ENCODE assay signal across 26 cellular contexts in genomic region chr1:876428-876827, GRCh38. TPM values are rescaled to one million over a fixed set of nuclear protein-coding genes. Genes with fewer than 3 reads are reported as not detected.
DNase-seq lines count a peak whose midpoint lies in the region; ATAC-seq lines count a peak whose summit lies in the region.
"Had no signal": no experiment of that assay in that cellular context is flagged by ENCODE, and none has a peak within 500 bp of the region (broad histone marks: within the 10 kb centered on the region; RNA-seq: fewer than 3 reads in every experiment).

No MANE protein-coding gene starts in this region.

- peak; percentile 13 to 41 for ATAC-seq in activated naive CD4-positive, alpha-beta T cell treated with anti-CD3 and anti-CD28 coated beads, Interleukin-2, amount 50 U/mL, for 72 hours
- ATAC-seq in stimulated activated effector memory CD8-positive, alpha-beta T cell treated with anti-CD3 and anti-CD28 coated beads, Interleukin-12 subunit alpha, Interleukin-12 subunit beta, amount 100 ng/mL, for 72 hours = peak; percentile 70
- ATAC-seq: HepG2, K562 had no signal

- H3K4me1 Mint-ChIP-seq in activated T-helper 1 cell treated with anti-CD3 and anti-CD28 coated beads, Interleukin-12 subunit alpha, Interleukin-12 subunit beta, Interleukin-2, Interleukin-4 antibody, amounts not matched to agents 30 ng/mL and 10 ng/mL and 1 ng/mL, durations not matched to agents 14 hours and 24 hours and 36 hours (ENCODE audit: low read depth) = no peaks in the 10 kb centered on the region
- H3K4me1 Mint-ChIP-seq in stimulated activated effector memory CD8-positive, alpha-beta T cell treated with anti-CD3 and anti-CD28 coated beads, Interleukin-12 subunit alpha, Interleukin-12 subunit beta, amount 100 ng/mL, for 72 hours = no peaks in the 10 kb centered on the region
- H3K4me1 Mint-ChIP-seq: CD14-positive monocyte; CD8-positive, alpha-beta memory T cell had no signal

- no peaks in the 10 kb centered on the region for H3K9me3 Mint-ChIP-seq in activated naive CD4-positive, alpha-beta T cell treated with anti-CD3 and anti-CD28 coated beads, Interleukin-2, amount 50 U/mL, for 72 hours
- H3K9me3 Mint-ChIP-seq in activated T-helper 1 cell treated with anti-CD3 and anti-CD28 coated beads, Interleukin-12 subunit alpha, Interleukin-12 subunit beta, Interleukin-2, Interleukin-4 antibody, amounts not matched to agents 30 ng/mL and 10 ng/mL and 1 ng/mL, durations not matched to agents 14 hours and 24 hours and 36 hours = no peaks in the 10 kb centered on the region
- no peaks in the 10 kb centered on the region for H3K9me3 Mint-ChIP-seq in stimulated activated effector memory CD8-positive, alpha-beta T cell treated with anti-CD3 and anti-CD28 coated beads, Interleukin-12 subunit alpha, Interleukin-12 subunit beta, amount 100 ng/mL, for 72 hours

- H3K36me3 Mint-ChIP-seq in activated naive CD4-positive, alpha-beta T cell treated with anti-CD3 and anti-CD28 coated beads, Interleukin-2, amount 50 U/mL, for 72 hours = no peaks in the 10 kb centered on the region
- no peaks in the 10 kb centered on the region for H3K36me3 Mint-ChIP-seq in activated T-helper 1 cell treated with anti-CD3 and anti-CD28 coated beads, Interleukin-12 subunit alpha, Interleukin-12 subunit beta, Interleukin-2, Interleukin-4 antibody, amounts not matched to agents 30 ng/mL and 10 ng/mL and 1 ng/mL, durations not matched to agents 14 hours and 24 hours and 36 hours (ENCODE audit: low read depth)
- peaks cover 14% of the 10 kb centered on the region for H3K36me3 Mint-ChIP-seq in stimulated activated effector memory CD8-positive, alpha-beta T cell treated with anti-CD3 and anti-CD28 coated beads, Interleukin-12 subunit alpha, Interleukin-12 subunit beta, amount 100 ng/mL, for 72 hours
- H3K36me3 Mint-ChIP-seq: CD14-positive monocyte; CD8-positive, alpha-beta memory T cell had no signal

- DNase-seq in activated CD4-positive, alpha-beta T cell treated with anti-CD3 and anti-CD28 coated beads for 48 hours = peak; percentile 12
- DNase-seq in activated CD4-positive, alpha-beta T cell treated with anti-CD3 and anti-CD28 coated beads, Interleukin-2, amount 50 U/mL, for 48 hours = no peak
- DNase-seq in activated naive CD4-positive, alpha-beta T cell treated with anti-CD3 and anti-CD28 coated beads, Interleukin-2, amount 50 U/mL, for 72 hours (ENCODE audit: low spot score in 2 of 2) = no peak
- DNase-seq in activated naive CD4-positive, alpha-beta T cell treated with Interleukin-2 at 50 U/mL for 16 hours = no peak
- no peak for DNase-seq in activated T-helper 1 cell treated with anti-CD3 and anti-CD28 coated beads, Interleukin-12 subunit alpha, Interleukin-12 subunit beta, Interleukin-2, Interleukin-4 antibody, amounts not matched to agents 30 ng/mL and 10 ng/mL and 1 ng/mL, durations not matched to agents 14 hours and 24 hours and 36 hours (ENCODE audit: low spot score)
- DNase-seq in stimulated activated effector memory CD8-positive, alpha-beta T cell treated with anti-CD3 and anti-CD28 coated beads, Interleukin-12 subunit alpha, Interleukin-12 subunit beta, amount 100 ng/mL, for 72 hours (ENCODE audit: low spot score in 2 of 2) = no peak
- DNase-seq in cerebellar nuclear complex (lab: John Stamatoyannopoulos, UW) = no peak
- DNase-seq in globus pallidus (ENCODE audit: low spot score) = no peak
- DNase-seq: 8988T; ACHN; BE2C; CD8-positive, alpha-beta memory T cell; DMS 273 treated with DMSO at 0.1 percent for 48 hours; EL; GF-D8; Kasumi-1; NCI-H1092 treated with DMSO at 0.1 percent for 48 hours; NCI-H1436; NCI-H2081 treated with DMSO at 0.1 percent for 48 hours; NCI-H2171; NCI-H226; NCI-H69; SHP77 had no signal

- no peak overlapping the region for H3K4me3 Mint-ChIP-seq in activated T-helper 1 cell treated with anti-CD3 and anti-CD28 coated beads, Interleukin-12 subunit alpha, Interleukin-12 subunit beta, Interleukin-2, Interleukin-4 antibody, amounts not matched to agents 30 ng/mL and 10 ng/mL and 1 ng/mL, durations not matched to agents 14 hours and 24 hours and 36 hours
- H3K4me3 Mint-ChIP-seq in stimulated activated effector memory CD8-positive, alpha-beta T cell treated with anti-CD3 and anti-CD28 coated beads, Interleukin-12 subunit alpha, Interleukin-12 subunit beta, amount 100 ng/mL, for 72 hours = no peak overlapping the region
- H3K4me3 Mint-ChIP-seq: CD14-positive monocyte; CD8-positive, alpha-beta memory T cell had no signal

- peaks cover 20% of the 10 kb centered on the region for H3K27me3 Mint-ChIP-seq in activated T-helper 1 cell treated with anti-CD3 and anti-CD28 coated beads, Interleukin-12 subunit alpha, Interleukin-12 subunit beta, Interleukin-2, Interleukin-4 antibody, amounts not matched to agents 30 ng/mL and 10 ng/mL and 1 ng/mL, durations not matched to agents 14 hours and 24 hours and 36 hours (ENCODE audit: insufficient read depth)

- H3K27ac Mint-ChIP-seq in activated naive CD4-positive, alpha-beta T cell treated with anti-CD3 and anti-CD28 coated beads, Interleukin-2, amount 50 U/mL, for 72 hours = peak overlapping the region in 1 of 2 donors; percentile 68
- peak overlapping the region; percentile 82 for H3K27ac Mint-ChIP-seq in activated T-helper 1 cell treated with anti-CD3 and anti-CD28 coated beads, Interleukin-12 subunit alpha, Interleukin-12 subunit beta, Interleukin-2, Interleukin-4 antibody, amounts not matched to agents 30 ng/mL and 10 ng/mL and 1 ng/mL, durations not matched to agents 14 hours and 24 hours and 36 hours
- H3K27ac Mint-ChIP-seq in stimulated activated effector memory CD8-positive, alpha-beta T cell treated with anti-CD3 and anti-CD28 coated beads, Interleukin-12 subunit alpha, Interleukin-12 subunit beta, amount 100 ng/mL, for 72 hours = peak overlapping the region; percentile 85
- H3K27ac Mint-ChIP-seq: CD14-positive monocyte; CD8-positive, alpha-beta memory T cell had no signal

- intact Hi-C loops in activated T-helper 1 cell treated with anti-CD3 and anti-CD28 coated beads, Interleukin-12 subunit alpha, Interleukin-12 subunit beta, Interleukin-2, Interleukin-4 antibody, amounts not matched to agents 30 ng/mL and 10 ng/mL and 1 ng/mL, durations not matched to agents 14 hours and 24 hours and 36 hours (cut with micrococcal nuclease) = no loop called here

RNA-seq across cellular contexts. Expression of gene SAMD11, which starts 47.3 kb away (rescaled TPM):
- total RNA-seq in activated naive CD4-positive, alpha-beta T cell treated with anti-CD3 and anti-CD28 coated beads, Interleukin-2, amount 50 U/mL, for 72 hours = not detected
- total RNA-seq in activated T-helper 1 cell treated with anti-CD3 and anti-CD28 coated beads, Interleukin-12 subunit alpha, Interleukin-12 subunit beta, Interleukin-2, Interleukin-4 antibody, amounts not matched to agents 30 ng/mL and 10 ng/mL and 1 ng/mL, durations not matched to agents 14 hours and 24 hours and 36 hours = not detected in 2 replicates
- total RNA-seq: CD8-positive, alpha-beta memory T cell had no signal
